ENCODE assay signal across 9 cellular contexts in genomic region chr1:93033785-93034184, GRCh38. TPM values are rescaled to one million over a fixed set of nuclear protein-coding genes. Genes with fewer than 3 reads are reported as not detected.
DNase-seq lines count a peak whose midpoint lies in the region; ATAC-seq and TF ChIP-seq lines count a peak whose summit lies in the region.
"Had no signal": no experiment of that assay in that cellular context is flagged by ENCODE, and none has a peak within 500 bp of the region (broad histone marks: within the 10 kb centered on the region; RNA-seq: fewer than 3 reads in every experiment).

No MANE protein-coding gene starts in this region.

- TF ChIP-seq EP300 in ovary (IDR thresholded peaks at IDR 0.05): no peak

- H3K36me3 ChIP-seq in left lung: no peaks in the 10 kb centered on the region
- no peaks in the 10 kb centered on the region for H3K36me3 ChIP-seq in ovary

- ATAC-seq in GM18870 (IDR thresholded peaks at IDR 0.05; ENCODE audit: unreplicated experiment) (peak; percentile 79), GM21825 (IDR thresholded peaks at IDR 0.05; ENCODE audit: unreplicated experiment) (peak; percentile 89), HG03558 (IDR thresholded peaks at IDR 0.05; ENCODE audit: extremely low read depth, unreplicated experiment) (peak; percentile 73), left lung (peak; percentile 36)

- H3K27ac ChIP-seq in left lung: no peak overlapping the region
- H3K27ac ChIP-seq in ovary: no peak overlapping the region

- TF ChIP-seq POLR2A in ovary (IDR thresholded peaks at IDR 0.05): no peak

- no peaks in the 10 kb centered on the region for H3K27me3 ChIP-seq in left lung
- H3K27me3 ChIP-seq in ovary: no peaks in the 10 kb centered on the region

- intact Hi-C loops in left lung (cut with DNase I) (no loop called here), ovary (cut with DNase I) (no loop called here)

- H3K4me3 ChIP-seq in left lung (no peak overlapping the region), ovary (no peak overlapping the region)

- H3K4me1 ChIP-seq in left lung: peaks cover 0 to 11% of the 10 kb centered on the region in 2 donors
- no peaks in the 10 kb centered on the region for H3K4me1 ChIP-seq in ovary (ENCODE audit: insufficient read depth)

- no peak for DNase-seq in left lung
- no peak for DNase-seq in ovary
- no peak for DNase-seq in COR-L47 (lab: John Stamatoyannopoulos, UW)
- DNase-seq in T-helper 9 cell: no peak
- no peak for DNase-seq in NCI-H1105 (lab: John Stamatoyannopoulos, UW)
- DNase-seq: NCI-H2107 had no signal

- TF ChIP-seq CTCF in left lung (IDR thresholded peaks at IDR 0.05) (no peak), ovary (IDR thresholded peaks at IDR 0.05) (no peak)

- H3K9me3 ChIP-seq in left lung (no peaks in the 10 kb centered on the region), ovary (no peaks in the 10 kb centered on the region)

- WGBS in ovary, 3 donors: 38 to 57% (median 48%) methylated on average over 3 of the region's 3 CpGs

RNA-seq across cellular contexts. Expression of gene MTF2, which starts 45.3 kb away (rescaled TPM):
- total RNA-seq in left lung (10 to 100 TPM; 22.3 to 24.0 TPM), ovary (10 to 100 TPM; 14.8 to 27.4 (median 25.2) TPM)
- polyA plus RNA-seq in ovary: 10 to 100 TPM in 1 of 2 donors, 1 to 10 TPM in 1; 9.7 to 11.4 TPM

Comparison
In these comparisons a context has a peak if more than half of its experiments do, and no peak if none do; other contexts are left out.
1. ATAC-seq: peak in every context shown above with its lines; median percentile 89 in GM21825; 79 in GM18870; 73 in HG03558; 36 in left lung.